Comparison of ENCODE assay signal across 1 cellular context in the genomic region with DNA sequence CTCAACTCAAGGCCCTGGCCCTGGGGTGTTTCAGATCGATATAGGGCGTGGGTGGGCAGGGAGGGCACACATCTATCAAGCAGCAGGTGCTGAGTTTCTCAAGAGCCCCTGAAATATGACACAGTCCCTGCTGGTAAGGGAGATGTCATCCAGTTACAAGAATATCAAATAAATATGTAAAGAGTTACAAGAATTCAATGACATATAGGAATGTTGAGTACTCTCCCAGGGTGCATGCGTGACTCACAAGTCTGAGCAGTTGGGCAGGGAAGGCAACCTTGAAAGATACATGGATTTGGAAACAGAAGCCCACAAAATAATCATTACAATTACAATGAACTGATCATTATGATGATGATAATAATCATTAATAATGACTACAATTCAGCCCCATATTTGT.
TF ChIP-seq lines count a peak whose summit lies in the region.

No MANE protein-coding gene starts in this region.

TF ChIP-seq in HepG2, 621 proteins besides CTCF, POLR2A, EP300 and RAD21:
- TF ChIP-seq CREB1 (IDR thresholded peaks at IDR 0.05), result 0 out of 2 replicates have a peak, but pooled peaks have one; percentile 5
- no peak for TF ChIP-seq CREB1 (CRISPR knock-in tag; IDR thresholded peaks at IDR 0.05)
- TF ChIP-seq, protein P1, sequence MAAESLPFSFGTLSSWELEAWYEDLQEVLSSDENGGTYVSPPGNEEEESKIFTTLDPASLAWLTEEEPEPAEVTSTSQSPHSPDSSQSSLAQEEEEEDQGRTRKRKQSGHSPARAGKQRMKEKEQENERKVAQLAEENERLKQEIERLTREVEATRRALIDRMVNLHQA (CRISPR knock-in tag; IDR thresholded peaks at IDR 0.05), result no peak
- TF ChIP-seq ZNF607 (CRISPR knock-in tag; IDR thresholded peaks at IDR 0.05; ENCODE audit: borderline replicate concordance), result no peak
